Comparison of ENCODE assay signal across 37 cellular contexts in genomic region chr7:73983437-73984164, GRCh38. TPM values are rescaled to one million over a fixed set of nuclear protein-coding genes. Genes with fewer than 3 reads are reported as not detected.
A peak's percentile ranks its signal among the peaks of the same experiment; 100 is the strongest.
DNase-seq lines count a peak whose midpoint lies in the region; ATAC-seq, FAIRE-seq and TF ChIP-seq lines count a peak whose summit lies in the region.
"Had no signal": no experiment of that assay in that cellular context is flagged by ENCODE, and none has a peak within 500 bp of the region (broad histone marks: within the 10 kb centered on the region; RNA-seq: fewer than 3 reads in every experiment).

No MANE protein-coding gene starts in this region.

- in situ Hi-C loops in HepG2 (cut with HindIII; ENCODE audit: extremely low pct_ligation_motif_present, low pct_unique_long_range_greater_than_20kb) = no loop called here

- POLR2A ChIA-PET in HepG2 (lab: Yijun Ruan, JAX) = no interaction called here

- H3K9me3 ChIP-seq in HepG2 (ENCODE audit: low read length) = no peaks in the 10 kb centered on the region
- no peaks in the 10 kb centered on the region for H3K9me3 ChIP-seq in upper lobe of right lung
- H3K9me3 ChIP-seq: left lung, Peyer's patch, SJCRH30 had no signal

- H4K20me1 ChIP-seq in HepG2 (ENCODE audit: insufficient read depth, low read length) = no peaks in the 10 kb centered on the region

- CTCF ChIA-PET in HepG2 (lab: Yijun Ruan, JAX; ENCODE audit: low intra/inter-chr PET ratio, low total read pairs) = no interaction called here
- CTCF ChIA-PET in Calu3 (lab: Charles Lee) = interaction anchor here (0.6 to 0.7 kb wide), 2 partner anchors 14 to 86 kb away, joined by 4 read pairs; no protein-coding TSS in a partner anchor

- no peak overlapping the region for H3K4me3 Mint-ChIP-seq in glutamatergic neuron (ENCODE audit: unreplicated experiment)
- no peak overlapping the region for H3K4me3 Mint-ChIP-seq in Calu3 (ENCODE audit: low read depth, unreplicated experiment)
- H3K4me3 Mint-ChIP-seq: activated CD4-positive, alpha-beta memory T cell treated with anti-CD3 and anti-CD28 coated beads, Interleukin-2, amount 10 ng/mL, durations not matched to agents 7 days and 5 days; activated naive CD4-positive, alpha-beta T cell treated with anti-CD3 and anti-CD28 coated beads, Interleukin-2, amount 50 U/mL, for 24 hours; CD4-positive, CD25-positive, alpha-beta regulatory T cell; effector memory CD8-positive, alpha-beta T cell; HFFc6; immature natural killer cell; naive thymus-derived CD4-positive, alpha-beta T cell had no signal

- intact Hi-C loops in HepG2 (cut with micrococcal nuclease; ENCODE audit: unreplicated experiment) = no loop called here
- intact Hi-C loops in upper lobe of right lung (cut with DNase I) = no loop called here
- intact Hi-C loops in Calu3 (cut with micrococcal nuclease; ENCODE audit: unreplicated experiment) = no loop called here

- no peaks in the 10 kb centered on the region for H3K79me2 ChIP-seq in HepG2 (ENCODE audit: insufficient read depth, low read length)

- ATAC-seq in SK-N-SH treated with all-trans-retinoic acid at 6 μM for 48 hours = no peak
- ATAC-seq in HepG2 = no peak
- ATAC-seq in upper lobe of right lung = no peak
- no peak for ATAC-seq in GM21515 (IDR thresholded peaks at IDR 0.05; ENCODE audit: unreplicated experiment)
- ATAC-seq: effector memory CD8-positive, alpha-beta T cell; left lung; naive thymus-derived CD4-positive, alpha-beta T cell had no signal

- H3K36me3 Mint-ChIP-seq in glutamatergic neuron (ENCODE audit: unreplicated experiment) = no peaks in the 10 kb centered on the region
- no peaks in the 10 kb centered on the region for H3K36me3 Mint-ChIP-seq in Calu3 (ENCODE audit: insufficient read depth, unreplicated experiment)
- H3K36me3 Mint-ChIP-seq: activated naive CD4-positive, alpha-beta T cell treated with anti-CD3 and anti-CD28 coated beads, Interleukin-2, amount 50 U/mL, for 24 hours; CD4-positive, CD25-positive, alpha-beta regulatory T cell; immature natural killer cell; naive thymus-derived CD4-positive, alpha-beta T cell had no signal

- H3K4me1 ChIP-seq in HepG2 (ENCODE audit: insufficient read depth, low read length) = peaks cover 25% of the 10 kb centered on the region
- peaks cover 18% of the 10 kb centered on the region for H3K4me1 ChIP-seq in upper lobe of right lung

- no peak overlapping the region for H3K4me2 ChIP-seq in HepG2 (ENCODE audit: low read depth, low read length)

- BruUV-seq in HepG2 (replicated peaks; lab: Mats Ljungman, UMichigan) (no TSS peak), Calu3 (replicated peaks; lab: Mats Ljungman, UMichigan) (no TSS peak)

- peaks cover 5% of the 10 kb centered on the region for H3K4me1 Mint-ChIP-seq in glutamatergic neuron (ENCODE audit: low read depth, unreplicated experiment)
- peaks cover 10% of the 10 kb centered on the region for H3K4me1 Mint-ChIP-seq in Calu3 (ENCODE audit: low read depth, unreplicated experiment)
- H3K4me1 Mint-ChIP-seq: activated CD4-positive, alpha-beta memory T cell treated with anti-CD3 and anti-CD28 coated beads, Interleukin-2, amount 10 ng/mL, durations not matched to agents 7 days and 5 days; activated naive CD4-positive, alpha-beta T cell treated with anti-CD3 and anti-CD28 coated beads, Interleukin-2, amount 50 U/mL, for 24 hours; immature natural killer cell had no signal

- TF ChIP-seq CTCF in glutamatergic neuron (IDR thresholded peaks at IDR 0.05; ENCODE audit: partially characterized antibody, unreplicated experiment) (no peak), HepG2 (CRISPR knock-in tag; IDR thresholded peaks at IDR 0.05) (no peak), upper lobe of right lung (IDR thresholded peaks at IDR 0.05) (no peak), Calu3 (IDR thresholded peaks at IDR 0.05; ENCODE audit: unreplicated experiment) (no peak)

- H3K9me3 Mint-ChIP-seq in glutamatergic neuron (ENCODE audit: unreplicated experiment) (peaks cover 3% of the 10 kb centered on the region), Calu3 (ENCODE audit: low read depth, unreplicated experiment) (no peaks in the 10 kb centered on the region)
- H3K9me3 Mint-ChIP-seq: activated CD4-positive, alpha-beta memory T cell treated with anti-CD3 and anti-CD28 coated beads, Interleukin-2, amount 10 ng/mL, durations not matched to agents 7 days and 5 days; activated naive CD4-positive, alpha-beta T cell treated with anti-CD3 and anti-CD28 coated beads, Interleukin-2, amount 50 U/mL, for 24 hours; CD4-positive, CD25-positive, alpha-beta regulatory T cell; effector memory CD8-positive, alpha-beta T cell; HFFc6; immature natural killer cell; naive thymus-derived CD4-positive, alpha-beta T cell had no signal

- no peak for TF ChIP-seq RAD21 in HepG2 (CRISPR knock-in tag; IDR thresholded peaks at IDR 0.05)

- H3K27ac Mint-ChIP-seq in glutamatergic neuron (ENCODE audit: unreplicated experiment) (no peak overlapping the region), Calu3 (ENCODE audit: unreplicated experiment) (no peak overlapping the region)
- H3K27ac Mint-ChIP-seq: activated CD4-positive, alpha-beta memory T cell treated with anti-CD3 and anti-CD28 coated beads, Interleukin-2, amount 10 ng/mL, durations not matched to agents 7 days and 5 days; activated naive CD4-positive, alpha-beta T cell treated with anti-CD3 and anti-CD28 coated beads, Interleukin-2, amount 50 U/mL, for 24 hours; CD4-positive, CD25-positive, alpha-beta regulatory T cell; effector memory CD8-positive, alpha-beta T cell; HFFc6; naive thymus-derived CD4-positive, alpha-beta T cell had no signal

- 67% methylated on average over 18 of the region's 22 CpGs for WGBS in HepG2 (ENCODE audit: low lambda C conversion rate)

- H3K9ac ChIP-seq in HepG2 (ENCODE audit: insufficient read depth, low read depth, low read length) = no peak overlapping the region
- H3K9ac ChIP-seq: GM23248 had no signal

- H3K27me3 ChIP-seq in HepG2 (ENCODE audit: control insufficient read depth in 1 of 2, insufficient read depth in 2 of 2, low read length in 2 of 2) (peaks cover 0 to 18% of the 10 kb centered on the region in 2 experiments; a peak in 2 of 5 replicates), upper lobe of right lung (no peaks in the 10 kb centered on the region)
- H3K27me3 ChIP-seq: left lung, Peyer's patch had no signal

- H3K4me3 ChIP-seq in HepG2 (replicated peaks in 1 of 3; ENCODE audit: insufficient read depth in 1 of 3, low read depth in 2 of 3, low read length in 3 of 3) (no peak overlapping the region), upper lobe of right lung (no peak overlapping the region)
- H3K4me3 ChIP-seq: coronary artery, GM23248, left lung, Peyer's patch, SJCRH30 had no signal

- no peaks in the 10 kb centered on the region for H3K36me3 ChIP-seq in HepG2 (replicated peaks in 1 of 2; ENCODE audit: control insufficient read depth in 1 of 2, insufficient read depth in 2 of 2, low read length in 2 of 2)
- H3K36me3 ChIP-seq in upper lobe of right lung = no peaks in the 10 kb centered on the region
- H3K36me3 ChIP-seq: left lung, Peyer's patch, SJCRH30 had no signal

- no peak overlapping the region for H2AFZ ChIP-seq in HepG2 (ENCODE audit: low read length)
- H2AFZ ChIP-seq: GM23248 had no signal

- H3K27me3 Mint-ChIP-seq in glutamatergic neuron (ENCODE audit: unreplicated experiment) (peaks cover 6% of the 10 kb centered on the region), Calu3 (ENCODE audit: unreplicated experiment) (no peaks in the 10 kb centered on the region)
- H3K27me3 Mint-ChIP-seq: CD4-positive, CD25-positive, alpha-beta regulatory T cell had no signal

- no peak for TF ChIP-seq EP300 in HepG2 (IDR thresholded peaks at IDR 0.05; ENCODE audit: low read depth in 2 of 2, low read length in 2 of 2)
- TF ChIP-seq EP300 in HepG2 (CRISPR knock-in tag; IDR thresholded peaks at IDR 0.05; ENCODE audit: borderline replicate concordance) = no peak

- TF ChIP-seq POLR2A in HepG2 (IDR thresholded peaks at IDR 0.05; ENCODE audit: insufficient read depth in 1 of 2, low read depth in 2 of 2, low read length in 2 of 2) = no peak

- DNase-seq in glutamatergic neuron (peak; percentile 54), HepG2 (ENCODE audit: low spot score) (no peak), upper lobe of right lung (no peak), Ammon's horn (ENCODE audit: low spot score) (no peak), Calu3 (no peak)
- DNase-seq: activated CD4-positive, alpha-beta memory T cell treated with anti-CD3 and anti-CD28 coated beads, Interleukin-2, amount 10 ng/mL, durations not matched to agents 7 days and 5 days; activated CD4-positive, CD25-positive, alpha-beta regulatory T cell treated with anti-CD3 and anti-CD28 coated beads, Interleukin-2, amount 50 U/mL, for 72 hours; activated CD8-positive, alpha-beta memory T cell treated with anti-CD3 and anti-CD28 coated beads, Interleukin-2, amount 50 U/mL, for 48 hours; anterior cingulate cortex; CD4-positive, CD25-positive, alpha-beta regulatory T cell; DMS153; effector memory CD8-positive, alpha-beta T cell; erythroblast; foreskin melanocyte; GM23248; HFFc6; hippocampal formation; immature natural killer cell; IMR-90; left lung; midbrain; naive thymus-derived CD4-positive, alpha-beta T cell; NCI-H1048; NCI-H1930; NCI-H526; occipital lobe; Peyer's patch; retina; SJCRH30; stimulated activated CD4-positive, alpha-beta T cell treated with anti-CD3 and anti-CD28 coated beads, Interleukin-2, amount 100 ng/mL, for 48 hours; trophoblast cell had no signal

- H3K27ac ChIP-seq in HepG2 (ENCODE audit: extremely low read length, insufficient read depth, low read length) (no peak overlapping the region), upper lobe of right lung (peak overlapping the region; percentile 17)
- H3K27ac ChIP-seq: coronary artery, GM23248, left lung, Peyer's patch, SJCRH30 had no signal

- FAIRE-seq in HepG2 (lab: Jason Lieb, UNC) = no peak
- FAIRE-seq: GM12892 had no signal

RNA-seq across cellular contexts. Expression of gene ELN, which starts 44.4 kb away (rescaled TPM):
- total RNA-seq in glutamatergic neuron (ENCODE audit: unreplicated experiment) = 3.7 TPM
- total RNA-seq in HepG2 (2016; rRNA removed; fragmentation: Illumina TruSeq; extraction: Trizol) = 0.08 and 0.15 TPM in 2 replicates
- total RNA-seq in HepG2 (2016; cell fraction: cytosol; rRNA removed; fragmentation: Illumina TruSeq; extraction: Trizol; ENCODE audit: low read depth) = not detected in 2 replicates
- 0.12 and 0.15 TPM in 2 replicates for total RNA-seq in HepG2 (2016; cell fraction: insoluble cytoplasmic fraction; rRNA removed; fragmentation: Illumina TruSeq; extraction: Trizol)
- 0.10 TPM in 1 of 2 replicates, not detected in the other for total RNA-seq in HepG2 (2016; cell fraction: membrane; rRNA removed; fragmentation: Illumina TruSeq; extraction: Trizol)
- total RNA-seq in HepG2 (2016; cell fraction: nucleus; rRNA removed; fragmentation: Illumina TruSeq; extraction: Trizol) = not detected in 2 replicates
- polyA plus RNA-seq in HepG2 (2011; rRNA removed) = 0.37 and 0.46 TPM in 2 replicates
- 0.28 and 0.43 TPM in 2 replicates for polyA plus RNA-seq in HepG2 (2011; cell fraction: cytosol; rRNA removed)
- 0.21 and 0.71 TPM in 2 replicates for polyA plus RNA-seq in HepG2 (2011; cell fraction: nucleus; rRNA removed)
- polyA plus RNA-seq in HepG2 (2012) = 0.24 and 0.31 TPM in 2 replicates
- polyA plus RNA-seq in HepG2 (2016; cell fraction: cytosol; fragmentation: Illumina TruSeq; extraction: Trizol; ENCODE audit: low read depth) = 0.03 and 0.06 TPM in 2 replicates
- polyA plus RNA-seq in HepG2 (2016; cell fraction: insoluble cytoplasmic fraction; fragmentation: Illumina TruSeq; extraction: Trizol; ENCODE audit: low read depth) = 0.22 and 0.34 TPM in 2 replicates
- polyA plus RNA-seq in HepG2 (2016; cell fraction: membrane; fragmentation: Illumina TruSeq; extraction: Trizol; ENCODE audit: low read depth) = 0.05 and 0.07 TPM in 2 replicates
- 0.33 TPM in 2 replicates for polyA plus RNA-seq in HepG2 (2016; cell fraction: nucleus; fragmentation: Illumina TruSeq; extraction: Trizol; ENCODE audit: insufficient read depth, low read depth)
- polyA minus RNA-seq in HepG2 (2011; rRNA and poly(A)+ RNA removed; ENCODE audit: low replicate concordance) = 0.05 and 0.12 TPM in 2 replicates
- 0.62 TPM in 1 of 2 replicates, not detected in the other for polyA minus RNA-seq in HepG2 (2011; cell fraction: cytosol; rRNA and poly(A)+ RNA removed)
- not detected in 2 replicates for polyA minus RNA-seq in HepG2 (2011; cell fraction: nucleus; rRNA and poly(A)+ RNA removed)
- total RNA-seq in upper lobe of right lung = 231 TPM
- 0.39 and 0.42 TPM in 2 replicates for total RNA-seq in Calu3 (2022)
- total RNA-seq: activated CD4-positive, alpha-beta memory T cell treated with anti-CD3 and anti-CD28 coated beads, Interleukin-2, amount 10 ng/mL, durations not matched to agents 7 days and 5 days; T-helper 1 cell treated with Interleukin-12 subunit alpha and Interleukin-12 subunit beta and Interleukin-4 antibody, amounts not matched to agents 30 ng/mL and 1 ng/mL, for 36 hours had no signal
- polyA plus RNA-seq: CD4-positive, CD25-positive, alpha-beta regulatory T cell; immature natural killer cell; naive thymus-derived CD4-positive, alpha-beta T cell had no signal

Comparison
In these comparisons a context has a peak if more than half of its experiments do, and no peak if none do; other contexts are left out.
1. RNA of gene ELN, which starts 44.4 kb away (total RNA-seq): 231 TPM in upper lobe of right lung (single experiment); 3.7 TPM in glutamatergic neuron (single experiment), 0.39 to 0.42 TPM in Calu3 and 0.08 to 0.15 TPM in HepG2; every median in the first group is over 10 times any median in the second.